Comparison of ENCODE assay signal across 30 cellular contexts in the genomic region with DNA sequence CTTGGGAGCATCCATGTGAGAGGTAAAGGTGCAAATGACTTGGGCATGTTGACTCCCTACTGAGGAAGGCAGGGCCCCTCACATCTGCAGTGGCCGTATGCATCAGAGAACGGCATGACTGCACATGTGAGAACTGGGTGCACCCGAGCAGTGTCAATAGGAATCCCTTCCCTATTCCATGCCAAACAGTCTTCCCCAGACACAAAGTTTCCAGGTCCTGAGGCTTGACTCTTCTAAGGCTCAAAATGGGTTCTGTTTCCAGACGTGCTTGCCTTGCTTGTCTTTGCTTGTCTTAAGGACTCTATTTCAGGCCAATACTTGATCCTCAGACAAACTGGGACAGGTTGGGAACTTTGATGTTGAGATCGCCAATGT. TPM values are rescaled to one million over a fixed set of nuclear protein-coding genes. Genes with fewer than 3 reads are reported as not detected.
DNase-seq lines count a peak whose midpoint lies in the region; ATAC-seq, FAIRE-seq and TF ChIP-seq lines count a peak whose summit lies in the region.
"Had no signal": no experiment of that assay in that cellular context is flagged by ENCODE, and none has a peak within 500 bp of the region (broad histone marks: within the 10 kb centered on the region; RNA-seq: fewer than 3 reads in every experiment).

No MANE protein-coding gene starts in this region.

- no peaks in the 10 kb centered on the region for H3K27me3 ChIP-seq in Caco-2 (replicated peaks; ENCODE audit: control insufficient read depth, insufficient read depth, low read length)
- H3K27me3 ChIP-seq in astrocyte (ENCODE audit: insufficient read depth, low read length) = no peaks in the 10 kb centered on the region
- no peaks in the 10 kb centered on the region for H3K27me3 ChIP-seq in esophagus (ENCODE audit: control insufficient read depth in 1 of 2, insufficient read depth in 2 of 2, low read length in 2 of 2)
- no peaks in the 10 kb centered on the region for H3K27me3 ChIP-seq in H9 (ENCODE audit: insufficient read depth, low read length)
- H3K27me3 ChIP-seq in CD4-positive, alpha-beta T cell (ENCODE audit: control insufficient read depth, insufficient read depth, low read length) = no peaks in the 10 kb centered on the region
- no peaks in the 10 kb centered on the region for H3K27me3 ChIP-seq in neural progenitor cell
- H3K27me3 ChIP-seq: heart left ventricle, upper lobe of left lung had no signal

- no peak overlapping the region for H3K23ac ChIP-seq in H9 (ENCODE audit: insufficient read length, low read depth, low read length)

- no peak overlapping the region for H3K4me2 ChIP-seq in astrocyte (ENCODE audit: low read length)
- H3K4me2 ChIP-seq in H9 (ENCODE audit: insufficient read depth, insufficient read length, low read length) = no peak overlapping the region
- H3K4me2 ChIP-seq in neural progenitor cell = no peak overlapping the region
- H3K4me2 ChIP-seq: KMS-11 had no signal

- DNase-seq in Caco-2 (no peak), astrocyte (ENCODE audit: low read depth) (no peak), H9 (no peak), neural progenitor cell (ENCODE audit: low spot score) (no peak)
- DNase-seq in stimulated activated naive B cell treated with anti-CD40 and anti-IgM and Interleukin-4, amounts not matched to agents 10 μg/mL and 1 μg/mL and 100 μg/mL, for 72 hours = no peak
- no peak for DNase-seq in CD4-positive, alpha-beta T cell
- DNase-seq: activated CD4-positive, alpha-beta T cell treated with anti-CD3 and anti-CD28 coated beads, Interleukin-2, amount 50 U/mL, for 4 hours; activated CD8-positive, alpha-beta memory T cell treated with anti-CD3 and anti-CD28 coated beads, Interleukin-2, amount 50 U/mL, for 4 hours; activated naive CD4-positive, alpha-beta T cell treated with Interleukin-2 at 50 U/mL for 16 hours; CD8-positive, alpha-beta T cell; DMS 273 treated with DMSO at 0.1 percent for 48 hours; heart left ventricle; kidney; NCI-H1417 treated with DMSO at 0.1 percent for 48 hours; NCI-H2081; NCI-H524 treated with DMSO at 0.1 percent for 48 hours; psoas muscle; SHP77; stimulated activated CD4-positive, alpha-beta T cell treated with anti-CD3 and anti-CD28 coated beads, Interleukin-15, amount 100 ng/mL, for 24 hours; stimulated activated CD4-positive, alpha-beta T cell treated with anti-CD3 and anti-CD28 coated beads, Interleukin-4, amount 100 ng/mL, for 4 hours; upper lobe of left lung had no signal

- H3K23me2 ChIP-seq in H9 (ENCODE audit: insufficient read length, low read depth, low read length, poor library complexity, severe bottlenecking) = no peaks in the 10 kb centered on the region

- H2BK12ac ChIP-seq in H9 (ENCODE audit: insufficient read length, low read depth, low read length) = no peak overlapping the region

- intact Hi-C loops in Caco-2 (cut with micrococcal nuclease; ENCODE audit: unreplicated experiment) = no loop called here
- intact Hi-C loops in CD4-positive, alpha-beta T cell (cut with DNase I, micrococcal nuclease) = no loop called here

- H3K4me3 Mint-ChIP-seq in Caco-2 (ENCODE audit: unreplicated experiment) = no peak overlapping the region
- no peak overlapping the region for H3K4me3 Mint-ChIP-seq in astrocyte (ENCODE audit: unreplicated experiment)
- H3K4me3 Mint-ChIP-seq in stimulated activated naive B cell treated with anti-CD40 and anti-IgM and Interleukin-4, amounts not matched to agents 10 μg/mL and 1 μg/mL and 100 μg/mL, for 72 hours = no peak overlapping the region
- H3K4me3 Mint-ChIP-seq in H9 = no peak overlapping the region
- H3K4me3 Mint-ChIP-seq in CD4-positive, alpha-beta T cell = no peak overlapping the region
- no peak overlapping the region for H3K4me3 Mint-ChIP-seq in neural progenitor cell
- H3K4me3 Mint-ChIP-seq: activated T-helper 1 cell treated with anti-CD3 and anti-CD28 coated beads, Interleukin-12 subunit alpha, Interleukin-12 subunit beta, Interleukin-2, Interleukin-4 antibody, amounts not matched to agents 30 ng/mL and 10 ng/mL and 1 ng/mL, durations not matched to agents 14 hours and 24 hours and 36 hours; CD8-positive, alpha-beta T cell; mesothelial cell of epicardium had no signal

- H3K4me1 ChIP-seq in Caco-2 (no peaks in the 10 kb centered on the region), astrocyte (ENCODE audit: insufficient read depth, low read length) (peaks cover 31% of the 10 kb centered on the region), esophagus (ENCODE audit: control insufficient read depth in 2 of 2, insufficient read depth in 2 of 2, low read length in 1 of 2) (peaks cover 0 to 19% of the 10 kb centered on the region in 2 donors), H9 (ENCODE audit: insufficient read depth, low read length) (no peaks in the 10 kb centered on the region), neural progenitor cell (no peaks in the 10 kb centered on the region)
- H3K4me1 ChIP-seq: HAP-1 had no signal

- no peak overlapping the region for H3K56ac ChIP-seq in H9 (ENCODE audit: insufficient read length, low read depth, low read length)

- H2BK120ac ChIP-seq in H9 (ENCODE audit: low read depth, low read length, poor library complexity, severe bottlenecking) = no peak overlapping the region

- no peak overlapping the region for H3K14ac ChIP-seq in H9 (ENCODE audit: insufficient read depth, low read length)

- H3K9me3 ChIP-seq in Caco-2 (no peaks in the 10 kb centered on the region), astrocyte (ENCODE audit: insufficient read depth, low read depth, low read length) (no peaks in the 10 kb centered on the region), esophagus (ENCODE audit: control insufficient read depth in 2 of 2, insufficient read depth in 1 of 2, low read depth in 1 of 2, low read length in 1 of 2) (no peaks in the 10 kb centered on the region), H9 (ENCODE audit: control insufficient read depth, low read depth, low read length) (no peaks in the 10 kb centered on the region), neural progenitor cell (ENCODE audit: low read depth) (no peaks in the 10 kb centered on the region)
- H3K9me3 ChIP-seq in CD4-positive, alpha-beta T cell (ENCODE audit: control insufficient read depth, low read length) = no peaks in the 10 kb centered on the region
- H3K9me3 ChIP-seq: HAP-1, heart left ventricle, psoas muscle, upper lobe of left lung had no signal

- no peak overlapping the region for H2AFZ ChIP-seq in astrocyte (ENCODE audit: low read depth, low read length)
- no peak overlapping the region for H2AFZ ChIP-seq in H9 (ENCODE audit: low read length)
- no peak overlapping the region for H2AFZ ChIP-seq in neural progenitor cell (replicated peaks)

- CTCF ChIA-PET in Caco-2 (lab: Charles Lee) = no interaction called here
- CTCF ChIA-PET in CD4-positive, alpha-beta T cell (lab: Charles Lee) = no interaction called here

- H3K4me1 Mint-ChIP-seq in Caco-2 (ENCODE audit: low read depth, unreplicated experiment) = peaks cover 5% of the 10 kb centered on the region
- H3K4me1 Mint-ChIP-seq in astrocyte (ENCODE audit: low read depth, unreplicated experiment) = peaks cover 26% of the 10 kb centered on the region
- H3K4me1 Mint-ChIP-seq in stimulated activated naive B cell treated with anti-CD40 and anti-IgM and Interleukin-4, amounts not matched to agents 10 μg/mL and 1 μg/mL and 100 μg/mL, for 72 hours = peaks cover 5 to 19% of the 10 kb centered on the region in 2 donors
- no peaks in the 10 kb centered on the region for H3K4me1 Mint-ChIP-seq in H9
- no peaks in the 10 kb centered on the region for H3K4me1 Mint-ChIP-seq in CD4-positive, alpha-beta T cell (ENCODE audit: low read depth)
- H3K4me1 Mint-ChIP-seq in neural progenitor cell = peaks cover 12% of the 10 kb centered on the region

- TSS peak; percentile 63 for BruUV-seq in Caco-2 (replicated peaks; lab: Mats Ljungman, UMichigan)

- H3K9ac ChIP-seq in astrocyte (ENCODE audit: low read length) (no peak overlapping the region), H9 (ENCODE audit: extremely low read depth, insufficient read length, low read length) (no peak overlapping the region), neural progenitor cell (no peak overlapping the region)
- H3K9ac ChIP-seq: KMS-11 had no signal

- no peak overlapping the region for H3K18ac ChIP-seq in H9 (ENCODE audit: insufficient read length, low read depth, low read length)

- H3K27ac ChIP-seq in astrocyte (ENCODE audit: low read depth, low read length) = no peak overlapping the region
- H3K27ac ChIP-seq in esophagus (ENCODE audit: low read depth in 2 of 2, low read length in 1 of 2) = peak overlapping the region; percentile 86 to 88
- peak overlapping the region in 19 of 21 experiments; percentile 4 to 91 (median 77) for H3K27ac ChIP-seq in skin epidermis
- no peak overlapping the region for H3K27ac ChIP-seq in H9 (ENCODE audit: insufficient read length, low read depth, low read length)
- H3K27ac ChIP-seq in CD4-positive, alpha-beta T cell (ENCODE audit: low read depth, low read length) = no peak overlapping the region
- H3K27ac ChIP-seq in neural progenitor cell = no peak overlapping the region
- H3K27ac ChIP-seq: KMS-11 had no signal

- no peak overlapping the region for H3T11ph ChIP-seq in H9 (ENCODE audit: low read length)

- H4K91ac ChIP-seq in H9 (ENCODE audit: insufficient read length, low read depth, low read length) = no peak overlapping the region

- H4K8ac ChIP-seq in H9 (replicated peaks; ENCODE audit: insufficient read length, low read depth, low read length) = no peak overlapping the region

- TF ChIP-seq CTCF in Caco-2 (IDR thresholded peaks at IDR 0.05; ENCODE audit: insufficient read depth in 1 of 2, low read depth in 1 of 2, low read length in 1 of 2, severe bottlenecking in 1 of 2, unreplicated experiment in 1 of 2) = no peak
- TF ChIP-seq CTCF in astrocyte (IDR thresholded peaks at IDR 0.05; ENCODE audit: insufficient read depth, low read depth, low read length) = no peak
- no peak for TF ChIP-seq CTCF in H9 (conservative IDR thresholded peaks at IDR 0.05)
- TF ChIP-seq CTCF in CD4-positive, alpha-beta T cell (IDR thresholded peaks at IDR 0.05) = no peak
- TF ChIP-seq CTCF in neural progenitor cell (IDR thresholded peaks at IDR 0.05) = no peak

- H3K36me3 Mint-ChIP-seq in Caco-2 (ENCODE audit: insufficient read depth, unreplicated experiment) (peaks cover 43% of the 10 kb centered on the region), astrocyte (ENCODE audit: low read depth, unreplicated experiment) (peaks cover 22% of the 10 kb centered on the region), H9 (ENCODE audit: insufficient read depth in 1 of 3, low read depth in 3 of 3) (peaks cover 5 to 50% (median 38%) of the 10 kb centered on the region in 3 experiments; a peak in 6 of 7 replicates), neural progenitor cell (peaks cover 23% of the 10 kb centered on the region)
- peaks cover 47 to 64% of the 10 kb centered on the region in 2 donors for H3K36me3 Mint-ChIP-seq in stimulated activated naive B cell treated with anti-CD40 and anti-IgM and Interleukin-4, amounts not matched to agents 10 μg/mL and 1 μg/mL and 100 μg/mL, for 72 hours
- H3K36me3 Mint-ChIP-seq in CD4-positive, alpha-beta T cell (ENCODE audit: low read depth) = peaks cover 81% of the 10 kb centered on the region

- POLR2A ChIA-PET in Caco-2 (lab: Charles Lee) = no interaction called here
- POLR2A ChIA-PET in CD4-positive, alpha-beta T cell (lab: Charles Lee) = no interaction called here

- H3F3A ChIP-seq in neural progenitor cell (ENCODE audit: low read depth) = no peaks in the 10 kb centered on the region

- H3K4me3 ChIP-seq in Caco-2 (ENCODE audit: low read depth, low read length) = no peak overlapping the region
- no peak overlapping the region for H3K4me3 ChIP-seq in astrocyte (ENCODE audit: insufficient read depth, low read depth, low read length)
- no peak overlapping the region for H3K4me3 ChIP-seq in esophagus (ENCODE audit: low read depth in 1 of 2, low read length in 2 of 2)
- no peak overlapping the region for H3K4me3 ChIP-seq in skin epidermis
- no peak overlapping the region for H3K4me3 ChIP-seq in neural progenitor cell
- H3K4me3 ChIP-seq: HAP-1, heart left ventricle, psoas muscle, upper lobe of left lung had no signal

- 58 to 66% methylated on average over 5 of the region's 5 CpGs for WGBS in esophagus, 2 donors
- WGBS in H9 (ENCODE audit: extremely low coverage, insufficient read length, low lambda C conversion rate) = no CpG with 5 or more reads among the region's 5 CpGs

- H2BK20ac ChIP-seq in H9 (ENCODE audit: low read depth, low read length, poor library complexity, severe bottlenecking) = no peak overlapping the region

- H3K27me3 Mint-ChIP-seq in Caco-2 (ENCODE audit: insufficient read depth, unreplicated experiment) (no peaks in the 10 kb centered on the region), astrocyte (ENCODE audit: low read depth, unreplicated experiment) (no peaks in the 10 kb centered on the region), H9 (ENCODE audit: low read depth) (no peaks in the 10 kb centered on the region), neural progenitor cell (ENCODE audit: insufficient read depth, low read depth) (peaks cover 3% of the 10 kb centered on the region)
- no peaks in the 10 kb centered on the region for H3K27me3 Mint-ChIP-seq in stimulated activated naive B cell treated with anti-CD40 and anti-IgM and Interleukin-4, amounts not matched to agents 10 μg/mL and 1 μg/mL and 100 μg/mL, for 72 hours
- H3K27me3 Mint-ChIP-seq in CD4-positive, alpha-beta T cell = no peaks in the 10 kb centered on the region

- no peak overlapping the region for H2BK5ac ChIP-seq in H9 (ENCODE audit: insufficient read length, low read length)

- H3K9me3 Mint-ChIP-seq in Caco-2 (ENCODE audit: unreplicated experiment) (no peaks in the 10 kb centered on the region), astrocyte (ENCODE audit: unreplicated experiment) (no peaks in the 10 kb centered on the region), H9 (no peaks in the 10 kb centered on the region), neural progenitor cell (no peaks in the 10 kb centered on the region)
- no peaks in the 10 kb centered on the region for H3K9me3 Mint-ChIP-seq in stimulated activated naive B cell treated with anti-CD40 and anti-IgM and Interleukin-4, amounts not matched to agents 10 μg/mL and 1 μg/mL and 100 μg/mL, for 72 hours
- H3K9me3 Mint-ChIP-seq in CD4-positive, alpha-beta T cell = no peaks in the 10 kb centered on the region
- H3K9me3 Mint-ChIP-seq: activated T-helper 1 cell treated with anti-CD3 and anti-CD28 coated beads, Interleukin-12 subunit alpha, Interleukin-12 subunit beta, Interleukin-2, Interleukin-4 antibody, amounts not matched to agents 30 ng/mL and 10 ng/mL and 1 ng/mL, durations not matched to agents 14 hours and 24 hours and 36 hours; CD8-positive, alpha-beta T cell; mesothelial cell of epicardium had no signal

- H3K36me3 ChIP-seq in Caco-2 (ENCODE audit: control insufficient read depth, insufficient read depth, low read length) = no peaks in the 10 kb centered on the region; the same call in 1 of the 2 replicates
- H3K36me3 ChIP-seq in astrocyte (ENCODE audit: insufficient read depth, low read length) = peaks cover 29% of the 10 kb centered on the region
- H3K36me3 ChIP-seq in esophagus (ENCODE audit: control insufficient read depth in 2 of 2, insufficient read depth in 2 of 2, low read length in 1 of 2) = peaks cover 2 to 14% of the 10 kb centered on the region in 2 donors
- H3K36me3 ChIP-seq in neural progenitor cell = no peaks in the 10 kb centered on the region

- H3K79me2 ChIP-seq in astrocyte (ENCODE audit: insufficient read depth, low read length) (no peaks in the 10 kb centered on the region), H9 (ENCODE audit: insufficient read depth, low read length) (no peaks in the 10 kb centered on the region), neural progenitor cell (ENCODE audit: low read depth) (no peaks in the 10 kb centered on the region)

- no peak overlapping the region for H4K5ac ChIP-seq in H9 (ENCODE audit: insufficient read length, low read depth, low read length)

- H4K20me1 ChIP-seq in astrocyte (ENCODE audit: insufficient read depth, low read length) = no peaks in the 10 kb centered on the region
- H4K20me1 ChIP-seq in H9 (ENCODE audit: control insufficient read depth, insufficient read depth, insufficient read length) = no peaks in the 10 kb centered on the region
- no peaks in the 10 kb centered on the region for H4K20me1 ChIP-seq in neural progenitor cell (ENCODE audit: low read depth)

- no peak overlapping the region for H3K27ac Mint-ChIP-seq in Caco-2 (ENCODE audit: unreplicated experiment)
- H3K27ac Mint-ChIP-seq in astrocyte (ENCODE audit: unreplicated experiment) = peak overlapping the region; percentile 99
- no peak overlapping the region for H3K27ac Mint-ChIP-seq in stimulated activated naive B cell treated with anti-CD40 and anti-IgM and Interleukin-4, amounts not matched to agents 10 μg/mL and 1 μg/mL and 100 μg/mL, for 72 hours
- H3K27ac Mint-ChIP-seq in H9 = peak overlapping the region in 1 of 3 experiments; percentile 74; a peak in 1 of 7 replicates
- H3K27ac Mint-ChIP-seq in CD4-positive, alpha-beta T cell = no peak overlapping the region
- H3K27ac Mint-ChIP-seq in neural progenitor cell = no peak overlapping the region
- H3K27ac Mint-ChIP-seq: activated T-helper 1 cell treated with anti-CD3 and anti-CD28 coated beads, Interleukin-12 subunit alpha, Interleukin-12 subunit beta, Interleukin-2, Interleukin-4 antibody, amounts not matched to agents 30 ng/mL and 10 ng/mL and 1 ng/mL, durations not matched to agents 14 hours and 24 hours and 36 hours; CD8-positive, alpha-beta T cell; mesothelial cell of epicardium had no signal

- no peak for FAIRE-seq in astrocyte (lab: Jason Lieb, UNC)
- FAIRE-seq: A204.1, kidney had no signal

- no peak overlapping the region for H3K4ac ChIP-seq in H9 (ENCODE audit: low read depth, low read length)

- H2BK15ac ChIP-seq in H9 (ENCODE audit: low read depth, low read length) = no peak overlapping the region

- ATAC-seq in stimulated activated naive B cell treated with anti-CD40 and anti-IgM and Interleukin-4, amounts not matched to agents 10 μg/mL and 1 μg/mL and 100 μg/mL, for 72 hours (replicated peaks) = no peak
- no peak for ATAC-seq in CD4-positive, alpha-beta T cell (ENCODE audit: poor library complexity)
- ATAC-seq: activated CD4-positive, CD25-positive, alpha-beta regulatory T cell treated with anti-CD3 and anti-CD28 coated beads, Interleukin-2, amount 50 U/mL, for 24 hours; CD8-positive, alpha-beta T cell; heart left ventricle; psoas muscle had no signal

- no peaks in the 10 kb centered on the region for H3K79me1 ChIP-seq in H9 (ENCODE audit: insufficient read depth, low read depth, low read length, poor library complexity, severe bottlenecking)

- H2AK5ac ChIP-seq in H9 (ENCODE audit: insufficient read length, low read length) = no peak overlapping the region

RNA-seq across cellular contexts. Expression of gene ANPEP, which starts 20.5 kb away (rescaled TPM):
- 1.9 and 3.8 TPM in 2 replicates for total RNA-seq in Caco-2 (2022)
- total RNA-seq in astrocyte = 0.22 and 0.25 TPM in 2 replicates
- 1 to 10 TPM; 1.2 to 1.4 TPM for polyA plus RNA-seq in esophagus
- 3.5 and 3.6 TPM in 2 replicates for total RNA-seq in H9 (2021)
- 1 to 10 TPM; 1.9 to 2.7 TPM for total RNA-seq in CD4-positive, alpha-beta T cell
- 2.7 and 4.7 TPM in 2 replicates for total RNA-seq in neural progenitor cell (ENCODE audit: low replicate concordance)

RNA-seq across cellular contexts. Expression of gene AP3S2, which starts 58.6 kb away (rescaled TPM):
- total RNA-seq in Caco-2 (2022) = 26.4 and 28.1 TPM in 2 replicates
- total RNA-seq in astrocyte = 37.9 and 41.2 TPM in 2 replicates
- 10 to 100 TPM in 1 of 2 donors, 1 to 10 TPM in 1; 6.0 to 11.6 TPM for polyA plus RNA-seq in esophagus
- total RNA-seq in H9 (2021) = 33.9 and 38.5 TPM in 2 replicates
- 10 to 100 TPM; 18.9 to 20.5 TPM for total RNA-seq in CD4-positive, alpha-beta T cell
- total RNA-seq in neural progenitor cell (ENCODE audit: low replicate concordance) = 75.3 and 77.1 TPM in 2 replicates

RNA-seq across cellular contexts. Expression of gene MESP2, which starts 59.0 kb away (rescaled TPM):
- total RNA-seq in Caco-2 (2022) = 0.32 and 0.70 TPM in 2 replicates
- total RNA-seq in astrocyte = not detected in 2 replicates
- under 1 TPM; 0.56 to 0.75 TPM for polyA plus RNA-seq in esophagus
- total RNA-seq in H9 (2021) = 0.28 TPM in 1 of 2 replicates, not detected in the other
- total RNA-seq in CD4-positive, alpha-beta T cell = not detected
- 0.19 TPM in 1 of 2 replicates, not detected in the other for total RNA-seq in neural progenitor cell (ENCODE audit: low replicate concordance)
- total RNA-seq: CD8-positive, alpha-beta T cell; T-helper 2 cell treated with Interferon-gamma antibody and Interleukin-4, amounts not matched to agents 100 ng/mL and 5 ng/mL, for 36 hours had no signal

Comparison
In these comparisons a context has a peak if more than half of its experiments do, and no peak if none do; other contexts are left out.
1. H3K27ac ChIP-seq: peak in esophagus (2 of 2) and skin epidermis (19 of 21); none in astrocyte (single experiment), H9 (single experiment), CD4-positive, alpha-beta T cell (single experiment) and neural progenitor cell (single experiment).